ENCODE assay signal across 11 cellular contexts in the genomic region with DNA sequence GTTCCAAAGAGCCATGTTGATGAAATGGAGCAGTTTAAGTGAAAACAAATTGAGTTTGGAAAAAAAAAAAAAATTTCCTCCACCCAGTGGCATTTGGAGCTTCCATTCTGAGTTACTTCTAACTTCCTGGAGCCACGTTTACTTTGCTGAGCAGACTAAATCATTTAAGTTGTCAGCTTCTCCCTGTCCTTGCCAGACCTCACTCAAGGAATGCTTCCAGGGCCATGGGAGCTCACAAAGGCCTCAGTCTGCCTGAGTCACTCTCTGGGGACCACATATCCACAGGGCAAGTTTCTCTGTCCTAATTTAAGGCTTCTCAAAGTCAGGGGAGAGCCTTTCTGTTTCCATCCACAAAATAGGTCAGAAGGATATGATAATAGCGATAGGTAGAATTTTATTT.
DNase-seq lines count a peak whose midpoint lies in the region; ATAC-seq and TF ChIP-seq lines count a peak whose summit lies in the region.
"Had no signal": no experiment of that assay in that cellular context is flagged by ENCODE, and none has a peak within 500 bp of the region (broad histone marks: within the 10 kb centered on the region; RNA-seq: fewer than 3 reads in every experiment).

No MANE protein-coding gene starts in this region.

- DNase-seq in EH (ENCODE audit: low read depth) (peak; percentile 93), adrenal gland (peak; percentile 16 to 67 (median 29)), cardiac muscle cell (ENCODE audit: low read depth in 1 of 2, low spot score in 1 of 2) (peak; percentile 2 to 35), MV-4-11 (lab: John Stamatoyannopoulos, UW) (no peak), 8988T (no peak)
- DNase-seq in activated CD4-positive, alpha-beta T cell treated with anti-CD3 and anti-CD28 coated beads for 36 hours, result no peak
- DNase-seq: activated naive CD8-positive, alpha-beta T cell treated with anti-CD3 and anti-CD28 coated beads, Interleukin-2, amount 50 U/mL, for 24 hours; Kasumi-1 had no signal

- H3K27ac Mint-ChIP-seq in activated CD4-positive, alpha-beta T cell treated with anti-CD3 and anti-CD28 coated beads for 36 hours, result no peak overlapping the region
- H3K27ac Mint-ChIP-seq: activated naive CD8-positive, alpha-beta T cell treated with anti-CD3 and anti-CD28 coated beads, Interleukin-2, amount 50 U/mL, for 24 hours had no signal

- H3K27me3 Mint-ChIP-seq in activated CD4-positive, alpha-beta T cell treated with anti-CD3 and anti-CD28 coated beads for 36 hours, result peaks cover 2% of the 10 kb centered on the region

- H3K9ac ChIP-seq in rectal smooth muscle tissue (ENCODE audit: low read length), result no peak overlapping the region

- H3K9me3 ChIP-seq in adrenal gland (replicated peaks in 1 of 3), result no peaks in the 10 kb centered on the region
- H3K9me3 ChIP-seq in cardiac muscle cell (ENCODE audit: low read depth), result no peaks in the 10 kb centered on the region

- H3K4me1 ChIP-seq in adrenal gland (replicated peaks in 1 of 2), result peaks cover 0 to 6% of the 10 kb centered on the region in 2 donors
- no peaks in the 10 kb centered on the region for H3K4me1 ChIP-seq in cardiac muscle cell (ENCODE audit: low read depth)
- H3K4me1 ChIP-seq in rectal smooth muscle tissue (ENCODE audit: control insufficient read depth, insufficient read depth, low read length), result peaks cover 12% of the 10 kb centered on the region

- H3K27me3 ChIP-seq in adrenal gland, result no peaks in the 10 kb centered on the region
- no peaks in the 10 kb centered on the region for H3K27me3 ChIP-seq in cardiac muscle cell
- H3K27me3 ChIP-seq in rectal smooth muscle tissue (ENCODE audit: control insufficient read depth, insufficient read depth, low read length), result no peaks in the 10 kb centered on the region

- H3K4me3 Mint-ChIP-seq in activated CD4-positive, alpha-beta T cell treated with anti-CD3 and anti-CD28 coated beads for 36 hours, result no peak overlapping the region
- H3K4me3 Mint-ChIP-seq: activated naive CD8-positive, alpha-beta T cell treated with anti-CD3 and anti-CD28 coated beads, Interleukin-2, amount 50 U/mL, for 24 hours had no signal

- no peaks in the 10 kb centered on the region for H3K36me3 Mint-ChIP-seq in activated CD4-positive, alpha-beta T cell treated with anti-CD3 and anti-CD28 coated beads for 36 hours (ENCODE audit: low read depth)

- no peak for TF ChIP-seq POLR2A in adrenal gland (IDR thresholded peaks at IDR 0.05)

- ATAC-seq in activated CD4-positive, alpha-beta T cell treated with anti-CD3 and anti-CD28 coated beads for 36 hours, result no peak
- no peak for ATAC-seq in HG02970 (IDR thresholded peaks at IDR 0.05; ENCODE audit: low FRiP score, unreplicated experiment)
- ATAC-seq: activated naive CD8-positive, alpha-beta T cell treated with anti-CD3 and anti-CD28 coated beads, Interleukin-2, amount 50 U/mL, for 24 hours; Panc1 had no signal

- H3K27ac ChIP-seq in adrenal gland, result no peak overlapping the region
- no peak overlapping the region for H3K27ac ChIP-seq in cardiac muscle cell
- peak overlapping the region; percentile 2 for H3K27ac ChIP-seq in rectal smooth muscle tissue (ENCODE audit: low read depth, low read length)

- peaks cover 2% of the 10 kb centered on the region for H3K9me3 Mint-ChIP-seq in activated CD4-positive, alpha-beta T cell treated with anti-CD3 and anti-CD28 coated beads for 36 hours (ENCODE audit: low read depth)
- H3K9me3 Mint-ChIP-seq: activated naive CD8-positive, alpha-beta T cell treated with anti-CD3 and anti-CD28 coated beads, Interleukin-2, amount 50 U/mL, for 24 hours had no signal

- intact Hi-C loops in adrenal gland (cut with DNase I), result no loop called here
- intact Hi-C loops in activated CD4-positive, alpha-beta T cell treated with anti-CD3 and anti-CD28 coated beads for 36 hours (cut with DNase I, micrococcal nuclease), result no loop called here

- CTCF ChIA-PET in activated CD4-positive, alpha-beta T cell treated with anti-CD3 and anti-CD28 coated beads for 36 hours (lab: Charles Lee), result interaction anchor here (0.5 kb wide), 1 partner anchor 1147 kb away, joined by 3 read pairs; no protein-coding TSS in a partner anchor

- H3K36me3 ChIP-seq in adrenal gland (replicated peaks in 1 of 2) (no peaks in the 10 kb centered on the region), cardiac muscle cell (no peaks in the 10 kb centered on the region), rectal smooth muscle tissue (ENCODE audit: control insufficient read depth, insufficient read depth, low read length) (no peaks in the 10 kb centered on the region)

- POLR2A ChIA-PET in activated CD4-positive, alpha-beta T cell treated with anti-CD3 and anti-CD28 coated beads for 36 hours (lab: Charles Lee), result no interaction called here

- H3K4me3 ChIP-seq in adrenal gland (no peak overlapping the region), cardiac muscle cell (no peak overlapping the region), rectal smooth muscle tissue (ENCODE audit: low read length) (no peak overlapping the region)

- no peaks in the 10 kb centered on the region for H3K4me1 Mint-ChIP-seq in activated CD4-positive, alpha-beta T cell treated with anti-CD3 and anti-CD28 coated beads for 36 hours
- H3K4me1 Mint-ChIP-seq: activated naive CD8-positive, alpha-beta T cell treated with anti-CD3 and anti-CD28 coated beads, Interleukin-2, amount 50 U/mL, for 24 hours had no signal

- 34 to 46% (median 38%) methylated on average over 2 of the region's 2 CpGs for WGBS in adrenal gland, 4 donors

- TF ChIP-seq CTCF in adrenal gland (IDR thresholded peaks at IDR 0.05) (no peak), cardiac muscle cell (IDR thresholded peaks at IDR 0.05; ENCODE audit: low read depth, low read length) (no peak)

Comparison
In these comparisons a context has a peak if more than half of its experiments do, and no peak if none do; other contexts are left out.
1. DNase-seq: peak in EH (single experiment), adrenal gland (7 of 7) and cardiac muscle cell (2 of 2); none in activated CD4-positive, alpha-beta T cell treated with anti-CD3 and anti-CD28 coated beads for 36 hours (single experiment), MV-4-11 (single experiment) and 8988T (single experiment).